In the genomic region with DNA sequence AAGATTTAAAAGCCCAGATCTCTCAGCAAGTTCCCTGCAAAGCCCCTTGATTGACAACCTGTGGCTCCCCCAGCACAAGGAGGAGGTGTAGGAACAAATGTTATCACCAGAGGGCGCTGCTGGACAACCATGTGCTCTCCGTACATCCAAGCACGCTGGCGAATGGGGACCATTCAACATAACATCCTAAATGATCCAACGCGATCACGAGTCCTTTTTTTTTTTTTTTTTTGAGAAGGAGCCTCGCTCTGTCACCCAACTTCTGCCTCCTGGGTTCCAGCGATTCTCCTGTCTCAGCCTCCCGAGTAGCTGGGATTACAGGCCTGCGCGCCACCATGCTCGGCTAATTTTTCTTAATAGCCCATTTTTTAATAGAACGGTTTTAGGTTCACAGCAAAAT, we compare ENCODE assay signal across 8 cellular contexts. TPM values are rescaled to one million over a fixed set of nuclear protein-coding genes. Genes with fewer than 3 reads are reported as not detected.
DNase-seq lines count a peak whose midpoint lies in the region; ATAC-seq, FAIRE-seq and TF ChIP-seq lines count a peak whose summit lies in the region.

No MANE protein-coding gene starts in this region.

- no peaks in the 10 kb centered on the region for H3K4me1 Mint-ChIP-seq in CD4-positive, CD25-positive, alpha-beta regulatory T cell
- no peaks in the 10 kb centered on the region for H3K4me1 Mint-ChIP-seq in endothelial cell (ENCODE audit: unreplicated experiment)

- peaks cover 0 to 6% of the 10 kb centered on the region in 2 experiments for H3K9me3 ChIP-seq in CD4-positive, CD25-positive, alpha-beta regulatory T cell (ENCODE audit: control insufficient read depth in 2 of 2, low read length in 2 of 2)
- no peaks in the 10 kb centered on the region; the same call in 1 of the 2 replicates for H3K9me3 ChIP-seq in NT2/D1 (ENCODE audit: insufficient read depth, low read length)

- peak; percentile 69 for ATAC-seq in CD4-positive, CD25-positive, alpha-beta regulatory T cell (ENCODE audit: low read depth in 2 of 2)
- no peak for ATAC-seq in HG03159 (IDR thresholded peaks at IDR 0.05; ENCODE audit: unreplicated experiment)

- no peak overlapping the region for H3K9ac ChIP-seq in NT2/D1 (ENCODE audit: insufficient read length, low read depth)

- no peak overlapping the region for H3K4me3 ChIP-seq in CD4-positive, CD25-positive, alpha-beta regulatory T cell (ENCODE audit: low read depth, low read length)
- H3K4me3 ChIP-seq in NT2/D1 (ENCODE audit: insufficient read length, low read depth) = no peak overlapping the region

- no peaks in the 10 kb centered on the region for H3K36me3 Mint-ChIP-seq in CD4-positive, CD25-positive, alpha-beta regulatory T cell
- no peaks in the 10 kb centered on the region for H3K36me3 Mint-ChIP-seq in endothelial cell (ENCODE audit: low read depth, unreplicated experiment)

- peak; percentile 88 for TF ChIP-seq CTCF in endothelial cell (IDR thresholded peaks at IDR 0.05; ENCODE audit: unreplicated experiment)

- H3K36me3 ChIP-seq in CD4-positive, CD25-positive, alpha-beta regulatory T cell (ENCODE audit: control insufficient read depth, insufficient read depth, low read length) = no peaks in the 10 kb centered on the region
- no peaks in the 10 kb centered on the region for H3K36me3 ChIP-seq in NT2/D1 (ENCODE audit: insufficient read depth, insufficient read length, low read length)

- H3K27me3 Mint-ChIP-seq in CD4-positive, CD25-positive, alpha-beta regulatory T cell = peaks cover 4% of the 10 kb centered on the region
- H3K27me3 Mint-ChIP-seq in endothelial cell (ENCODE audit: unreplicated experiment) = peaks cover 1% of the 10 kb centered on the region

- H3K27ac Mint-ChIP-seq in CD4-positive, CD25-positive, alpha-beta regulatory T cell = no peak overlapping the region
- H3K27ac Mint-ChIP-seq in endothelial cell (ENCODE audit: unreplicated experiment) = no peak overlapping the region

- FAIRE-seq in HTR-8/SVneo (lab: Jason Lieb, UNC) = peak; percentile 88

- H3K27me3 ChIP-seq in CD4-positive, CD25-positive, alpha-beta regulatory T cell (ENCODE audit: control insufficient read depth, insufficient read depth, low read length) = peaks cover 2% of the 10 kb centered on the region
- no peaks in the 10 kb centered on the region for H3K27me3 ChIP-seq in NT2/D1 (ENCODE audit: insufficient read depth, insufficient read length)

- H3K9me3 Mint-ChIP-seq in CD4-positive, CD25-positive, alpha-beta regulatory T cell = peaks cover 0 to 2% (median 0%) of the 10 kb centered on the region in 7 donors
- no peaks in the 10 kb centered on the region for H3K9me3 Mint-ChIP-seq in endothelial cell (ENCODE audit: unreplicated experiment)

- H3K4me3 Mint-ChIP-seq in CD4-positive, CD25-positive, alpha-beta regulatory T cell = no peak overlapping the region
- no peak overlapping the region for H3K4me3 Mint-ChIP-seq in endothelial cell (ENCODE audit: unreplicated experiment)

- no peaks in the 10 kb centered on the region for H3K4me1 ChIP-seq in CD4-positive, CD25-positive, alpha-beta regulatory T cell (ENCODE audit: control insufficient read depth, insufficient read depth, low read length, poor library complexity, severe bottlenecking)
- peaks cover 3% of the 10 kb centered on the region for H3K4me1 ChIP-seq in NT2/D1 (ENCODE audit: insufficient read depth, insufficient read length)

- H3K27ac ChIP-seq in CD4-positive, CD25-positive, alpha-beta regulatory T cell (ENCODE audit: insufficient read depth, low read length, poor library complexity, severe bottlenecking) = no peak overlapping the region

- DNase-seq in CD4-positive, CD25-positive, alpha-beta regulatory T cell = peak; percentile 52 to 78 (median 65)
- peak; percentile 88 for DNase-seq in HTR-8/SVneo (ENCODE audit: insufficient read length, low spot score)
- peak; percentile 87 for DNase-seq in NT2/D1 (ENCODE audit: low read depth, low spot score)
- peak; percentile 28 to 68 (median 50) for DNase-seq in activated CD8-positive, alpha-beta memory T cell treated with anti-CD3 and anti-CD28 coated beads for 48 hours (ENCODE audit: low read depth in 2 of 3, low spot score in 2 of 3)
- peak; percentile 80 for DNase-seq in endothelial cell (ENCODE audit: low spot score)
- DNase-seq in midbrain (lab: John Stamatoyannopoulos, UW) = peak; percentile 73
- peak; percentile 50 to 66 for DNase-seq in stimulated activated CD8-positive, alpha-beta memory T cell treated with anti-CD3 and anti-CD28 coated beads, Interleukin-2, amount 100 ng/mL, for 48 hours (ENCODE audit: low read depth in 2 of 2)

RNA-seq across cellular contexts. Expression of a gene that starts 52.0 kb away (rescaled TPM):
- total RNA-seq in CD4-positive, CD25-positive, alpha-beta regulatory T cell = not detected
- polyA plus RNA-seq in CD4-positive, CD25-positive, alpha-beta regulatory T cell = not detected
- not detected for total RNA-seq in endothelial cell (ENCODE audit: unreplicated experiment)

RNA-seq across cellular contexts. Expression of a gene that starts 57.6 kb away (rescaled TPM):
- total RNA-seq in CD4-positive, CD25-positive, alpha-beta regulatory T cell = 82.3 TPM
- 1 to 10 TPM; 2.2 to 5.2 (median 3.8) TPM for polyA plus RNA-seq in CD4-positive, CD25-positive, alpha-beta regulatory T cell
- 84.8 TPM for total RNA-seq in endothelial cell (ENCODE audit: unreplicated experiment)
